Comparison of ENCODE assay signal across 8 cellular contexts in genomic region chr4:165207016-165207430, GRCh38. TPM values are rescaled to one million over a fixed set of nuclear protein-coding genes. Genes with fewer than 3 reads are reported as not detected.
A peak's percentile ranks its signal among the peaks of the same experiment; 100 is the strongest.
DNase-seq lines count a peak whose midpoint lies in the region; ATAC-seq and TF ChIP-seq lines count a peak whose summit lies in the region.

No MANE protein-coding gene starts in this region.

- H3K4me3 Mint-ChIP-seq in CD4-positive, alpha-beta T cell, result peak overlapping the region; percentile 93
- peak overlapping the region; percentile 95 for H3K4me3 Mint-ChIP-seq in endothelial cell (ENCODE audit: unreplicated experiment)

- no peaks in the 10 kb centered on the region for H3K9me3 Mint-ChIP-seq in CD4-positive, alpha-beta T cell
- no peaks in the 10 kb centered on the region for H3K9me3 Mint-ChIP-seq in endothelial cell (ENCODE audit: unreplicated experiment)

- in situ Hi-C loops in SK-MEL-5 (cut with HindIII; ENCODE audit: low pct_unique_long_range_greater_than_20kb, low sequenced_read_pairs), result no loop called here

- peak; percentile 24 for ATAC-seq in CD4-positive, alpha-beta T cell (ENCODE audit: poor library complexity)
- ATAC-seq in GM18909 (IDR thresholded peaks at IDR 0.05; ENCODE audit: poor library complexity, unreplicated experiment), result peak; percentile 29
- peak; percentile 18 for ATAC-seq in HG03095 (IDR thresholded peaks at IDR 0.05; ENCODE audit: unreplicated experiment)

- H3K27me3 ChIP-seq in CD4-positive, alpha-beta T cell (ENCODE audit: control insufficient read depth, insufficient read depth, low read length), result no peaks in the 10 kb centered on the region

- H3K27me3 Mint-ChIP-seq in CD4-positive, alpha-beta T cell, result no peaks in the 10 kb centered on the region
- H3K27me3 Mint-ChIP-seq in endothelial cell (ENCODE audit: unreplicated experiment), result peaks cover 9% of the 10 kb centered on the region

- peaks cover 6% of the 10 kb centered on the region for H3K36me3 Mint-ChIP-seq in CD4-positive, alpha-beta T cell (ENCODE audit: low read depth)
- H3K36me3 Mint-ChIP-seq in endothelial cell (ENCODE audit: low read depth, unreplicated experiment), result no peaks in the 10 kb centered on the region

- POLR2A ChIA-PET in CD4-positive, alpha-beta T cell (lab: Charles Lee), result interaction anchor here (1.0 to 1.1 kb wide), 2 partner anchors 95 to 120 kb away, joined by 4 to 6 read pairs; partner anchors contain the start of genes MSMO1 and TMEM192

- H3K4me1 Mint-ChIP-seq in CD4-positive, alpha-beta T cell (ENCODE audit: low read depth), result peaks cover 60% of the 10 kb centered on the region
- H3K4me1 Mint-ChIP-seq in endothelial cell (ENCODE audit: unreplicated experiment), result peaks cover 15% of the 10 kb centered on the region

- H3K9me3 ChIP-seq in CD4-positive, alpha-beta T cell (ENCODE audit: control insufficient read depth, low read length), result no peaks in the 10 kb centered on the region

- no peak for TF ChIP-seq CTCF in CD4-positive, alpha-beta T cell (IDR thresholded peaks at IDR 0.05)
- TF ChIP-seq CTCF in endothelial cell (IDR thresholded peaks at IDR 0.05; ENCODE audit: unreplicated experiment), result no peak

- H3K27ac ChIP-seq in CD4-positive, alpha-beta T cell (ENCODE audit: low read depth, low read length), result no peak overlapping the region

- DNase-seq in CD4-positive, alpha-beta T cell, result peak in 2 of 10 experiments; percentile 4
- DNase-seq in SK-MEL-5 (ENCODE audit: low read depth, low spot score) (peak; percentile 12), endothelial cell (ENCODE audit: low spot score) (no peak), myocyte (ENCODE audit: low read depth) (peak; percentile 40), NCI-H524 treated with DMSO at 0.1 percent for 48 hours (lab: John Stamatoyannopoulos, UW) (no peak), OCI-M2 (lab: John Stamatoyannopoulos, UW; ENCODE audit: unreplicated experiment) (no peak)

- CTCF ChIA-PET in CD4-positive, alpha-beta T cell (lab: Charles Lee), result no interaction called here

- intact Hi-C loops in CD4-positive, alpha-beta T cell (cut with DNase I, micrococcal nuclease), result loop anchor here (5.0 to 10.0 kb wide), 2 partner anchors 48 to 50 kb away; no protein-coding TSS in a partner anchor

- H3K27ac Mint-ChIP-seq in CD4-positive, alpha-beta T cell, result peak overlapping the region; percentile 63
- peak overlapping the region; percentile 48 for H3K27ac Mint-ChIP-seq in endothelial cell (ENCODE audit: unreplicated experiment)

RNA-seq across cellular contexts. Expression of gene KLHL2, which starts 0.3 kb away (rescaled TPM):
- total RNA-seq in CD4-positive, alpha-beta T cell, result 10 to 100 TPM; 19.9 to 20.0 TPM
- 13.8 and 17.4 TPM in 2 replicates for total RNA-seq in SK-MEL-5 (2014; rRNA removed; shearing (Covaris generic))
- polyA plus RNA-seq in SK-MEL-5 (2015; cell fraction: cytosol; rRNA removed), result 18.1 and 21.8 TPM in 2 replicates
- polyA plus RNA-seq in SK-MEL-5 (2015; cell fraction: nucleus; rRNA removed), result 26.7 and 27.4 TPM in 2 replicates
- total RNA-seq in endothelial cell (ENCODE audit: unreplicated experiment), result 10.6 TPM
- total RNA-seq in myocyte, result 31.4 and 33.2 TPM in 2 replicates
- polyA plus RNA-seq in myocyte (2012), result 17.2 TPM

Comparison
In these comparisons a context has a peak if more than half of its experiments do, and no peak if none do; other contexts are left out.
1. DNase-seq: peak in SK-MEL-5 (single experiment) and myocyte (single experiment); none in endothelial cell (single experiment), NCI-H524 treated with DMSO at 0.1 percent for 48 hours (single experiment) and OCI-M2 (single experiment).
2. Peak in every context shown above with its lines, with median percentiles within 50 percentile points of each other: ATAC-seq.